ENCODE assay signal across 8 cellular contexts in the genomic region with DNA sequence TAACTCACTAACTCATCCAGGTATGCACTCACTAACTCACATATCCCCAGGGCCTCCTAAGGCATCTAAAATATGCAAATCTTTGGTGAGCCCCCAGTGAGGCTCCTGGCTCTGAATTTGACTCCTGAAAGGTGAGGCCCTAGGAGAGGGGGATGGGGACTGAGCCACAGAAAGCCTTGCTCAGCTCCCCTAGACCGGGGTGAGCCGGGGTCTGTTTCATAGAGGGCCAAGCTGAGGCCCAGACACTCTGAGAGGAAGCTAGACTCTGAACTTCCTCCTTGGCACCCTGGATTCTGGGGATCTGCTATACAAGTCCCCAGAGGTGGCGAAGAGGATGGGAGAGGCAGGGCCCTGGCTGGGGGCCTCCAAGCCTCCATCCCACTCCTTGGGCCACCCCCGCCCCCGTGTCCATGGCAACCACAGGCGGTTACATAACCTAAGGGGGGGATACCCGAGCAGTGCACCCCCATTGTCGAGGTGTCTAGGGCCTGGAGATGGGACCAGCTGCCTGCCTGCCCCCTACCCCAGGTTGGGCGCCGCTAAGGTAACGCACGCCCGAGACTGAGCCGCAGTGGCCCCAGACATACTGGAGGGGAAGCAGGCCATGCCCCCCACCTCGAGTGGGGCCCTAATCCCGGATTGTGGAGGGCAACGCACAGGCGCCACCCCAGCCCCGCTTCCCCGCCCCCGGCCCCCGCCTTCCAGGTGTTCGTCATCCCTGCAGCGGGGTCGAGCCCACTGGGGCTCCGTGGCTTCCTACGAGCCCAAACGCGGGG. TPM values are rescaled to one million over a fixed set of nuclear protein-coding genes. Genes with fewer than 3 reads are reported as not detected.
DNase-seq lines count a peak whose midpoint lies in the region; ATAC-seq and TF ChIP-seq lines count a peak whose summit lies in the region.

No MANE protein-coding gene starts in this region.

- no peaks in the 10 kb centered on the region for H3K27me3 ChIP-seq in cardiac muscle cell
- H3K27me3 ChIP-seq in WERI-Rb-1 (ENCODE audit: insufficient read depth, low read depth, severe bottlenecking) = no peaks in the 10 kb centered on the region
- H3K27me3 ChIP-seq in prostate gland (replicated peaks; ENCODE audit: insufficient read depth) = no peaks in the 10 kb centered on the region

- TF ChIP-seq CTCF in cardiac muscle cell (IDR thresholded peaks at IDR 0.05; ENCODE audit: low read depth, low read length) (no peak), WERI-Rb-1 (IDR thresholded peaks at IDR 0.05; ENCODE audit: low read depth, low read length) (no peak), fibroblast of the aortic adventitia (IDR thresholded peaks at IDR 0.05; ENCODE audit: insufficient read depth, low read length) (no peak), prostate gland (IDR thresholded peaks at IDR 0.05) (no peak)

- DNase-seq in cardiac muscle cell (ENCODE audit: low read depth in 1 of 2, low spot score in 1 of 2) (no peak), left cardiac atrium (no peak), WERI-Rb-1 (no peak), fibroblast of the aortic adventitia (ENCODE audit: low read depth) (no peak), prostate gland (ENCODE audit: low spot score) (no peak), NCI-H1092 (lab: John Stamatoyannopoulos, UW) (no peak), HuH-7.5 (ENCODE audit: low spot score) (no peak)

- intact Hi-C loops in left cardiac atrium (cut with DNase I) (loop anchor here in 1 of 2 donors (5.0 kb wide), 1 partner anchor 40 kb away; no protein-coding TSS in a partner anchor), prostate gland (cut with DNase I) (no loop called here)

- H3K36me3 ChIP-seq in cardiac muscle cell (no peaks in the 10 kb centered on the region), WERI-Rb-1 (peaks cover 21% of the 10 kb centered on the region), prostate gland (no peaks in the 10 kb centered on the region)

- peak overlapping the region; percentile 60 for H3K4me3 ChIP-seq in cardiac muscle cell
- H3K4me3 ChIP-seq in WERI-Rb-1 (ENCODE audit: low read depth, low read length) = peak overlapping the region; percentile 67
- H3K4me3 ChIP-seq in fibroblast of the aortic adventitia (ENCODE audit: low read depth, low read length) = peak overlapping the region; percentile 73
- H3K4me3 ChIP-seq in prostate gland = peak overlapping the region; percentile 62 to 67

- TF ChIP-seq POLR2A in prostate gland (IDR thresholded peaks at IDR 0.05) = no peak

- H3K4me1 ChIP-seq in cardiac muscle cell (ENCODE audit: low read depth) (peaks cover 6% of the 10 kb centered on the region), prostate gland (replicated peaks) (peaks cover 5% of the 10 kb centered on the region)

- 4% methylated on average over 22 of the region's 29 CpGs for WGBS in prostate gland

- ATAC-seq in left cardiac atrium (no peak), HG02678 (IDR thresholded peaks at IDR 0.05; ENCODE audit: unreplicated experiment) (no peak)

- H3K9me3 ChIP-seq in cardiac muscle cell (ENCODE audit: low read depth) (no peaks in the 10 kb centered on the region), WERI-Rb-1 (ENCODE audit: severe bottlenecking) (peaks cover 6% of the 10 kb centered on the region), prostate gland (no peaks in the 10 kb centered on the region)

- H3K27ac ChIP-seq in cardiac muscle cell (peak overlapping the region; percentile 55), WERI-Rb-1 (peak overlapping the region; percentile 84), prostate gland (peak overlapping the region; percentile 54 to 81)

RNA-seq across cellular contexts. Expression of gene ABHD8, which starts 0.6 kb away (rescaled TPM):
- total RNA-seq in cardiac muscle cell (41.6 and 50.6 TPM in 2 replicates), left cardiac atrium (10 to 100 TPM; 11.2 to 11.6 TPM), fibroblast of the aortic adventitia (ENCODE audit: low replicate concordance) (12.5 and 13.3 TPM in 2 replicates), prostate gland (10 to 100 TPM; 20.1 to 21.6 TPM)
- 38.1 and 46.8 TPM in 2 replicates for polyA plus RNA-seq in cardiac muscle cell

RNA-seq across cellular contexts. Expression of gene MRPL34, which starts 3.1 kb away (rescaled TPM):
- total RNA-seq in cardiac muscle cell (274 and 304 TPM in 2 replicates), left cardiac atrium (100 to 1,000 TPM; 147 to 152 TPM), fibroblast of the aortic adventitia (ENCODE audit: low replicate concordance) (22.7 and 34.3 TPM in 2 replicates), prostate gland (100 to 1,000 TPM; 157 to 169 TPM)
- 172 and 184 TPM in 2 replicates for polyA plus RNA-seq in cardiac muscle cell

RNA-seq across cellular contexts. Expression of gene DDA1, which starts 6.8 kb away (rescaled TPM):
- 45.4 and 47.6 TPM in 2 replicates for total RNA-seq in cardiac muscle cell
- 53.3 and 55.2 TPM in 2 replicates for polyA plus RNA-seq in cardiac muscle cell
- 10 to 100 TPM; 27.5 to 33.3 TPM for total RNA-seq in left cardiac atrium
- 2.9 and 20.2 TPM in 2 replicates for total RNA-seq in fibroblast of the aortic adventitia (ENCODE audit: low replicate concordance)
- total RNA-seq in prostate gland = 10 to 100 TPM in 1 of 2 donors, 1 to 10 TPM in 1; 9.6 to 18.6 TPM

RNA-seq across cellular contexts. Expression of gene ANKLE1, which starts 20.9 kb away (rescaled TPM):
- total RNA-seq in cardiac muscle cell (1.9 and 5.7 TPM in 2 replicates), left cardiac atrium (under 1 TPM; 0.37 to 0.47 TPM), fibroblast of the aortic adventitia (ENCODE audit: low replicate concordance) (0.09 and 0.41 TPM in 2 replicates), prostate gland (1 to 10 TPM in 1 of 2 donors, under 1 TPM in 1; 0.64 to 1.2 TPM)
- 1.1 and 3.3 TPM in 2 replicates for polyA plus RNA-seq in cardiac muscle cell

RNA-seq across cellular contexts. Expression of gene ANO8, which starts 32.1 kb away (rescaled TPM):
- total RNA-seq in cardiac muscle cell (14.4 and 21.1 TPM in 2 replicates), left cardiac atrium (1 to 10 TPM; 9.5 to 10.0 TPM), fibroblast of the aortic adventitia (ENCODE audit: low replicate concordance) (3.1 and 6.1 TPM in 2 replicates), prostate gland (10 to 100 TPM in 1 of 2 donors, 1 to 10 TPM in 1; 9.8 to 10.1 TPM)
- 2.8 and 3.6 TPM in 2 replicates for polyA plus RNA-seq in cardiac muscle cell
